In genomic region chr17:39208893-39209292, GRCh38 we compare ENCODE assay signal across 8 cellular contexts. TPM values are rescaled to one million over a fixed set of nuclear protein-coding genes. Genes with fewer than 3 reads are reported as not detected.
DNase-seq lines count a peak whose midpoint lies in the region; ATAC-seq and TF ChIP-seq lines count a peak whose summit lies in the region.
"Had no signal": no experiment of that assay in that cellular context is flagged by ENCODE, and none has a peak within 500 bp of the region (broad histone marks: within the 10 kb centered on the region; RNA-seq: fewer than 3 reads in every experiment).

No MANE protein-coding gene starts in this region.

- no peaks in the 10 kb centered on the region for H3K9me3 ChIP-seq in PC-3 (ENCODE audit: low read length)
- H3K9me3 ChIP-seq in uterus: no peaks in the 10 kb centered on the region

- TF ChIP-seq POLR2A in lower leg skin (IDR thresholded peaks at IDR 0.05) (no peak), uterus (IDR thresholded peaks at IDR 0.05) (no peak)

- no peak overlapping the region for H3K27ac ChIP-seq in PC-3 (ENCODE audit: low read length)
- no peak overlapping the region for H3K27ac ChIP-seq in uterus

- in situ Hi-C loops in GM13977 (cut with MboI; ENCODE audit: low pct_unique_long_range_greater_than_20kb, low sequenced_read_pairs, unreplicated experiment): no loop called here

- no peaks in the 10 kb centered on the region for H3K9me2 ChIP-seq in PC-3 (replicated peaks; ENCODE audit: low read length)

- peaks cover 5% of the 10 kb centered on the region for H4K20me1 ChIP-seq in PC-3 (ENCODE audit: low read length)

- H3K4me2 ChIP-seq in PC-3 (ENCODE audit: low read length): no peak overlapping the region

- H3K79me2 ChIP-seq in PC-3 (ENCODE audit: low read length): no peaks in the 10 kb centered on the region

- POLR2A ChIA-PET in PC-3 (lab: Charles Lee; ENCODE audit: unreplicated experiment): no interaction called here

- H2AFZ ChIP-seq in PC-3 (ENCODE audit: low read length): no peak overlapping the region

- H3K27me3 ChIP-seq in H7 (ENCODE audit: control insufficient read depth, insufficient read depth, low read length): peaks cover 16% of the 10 kb centered on the region; the same call in 1 of the 2 replicates
- H3K27me3 ChIP-seq in PC-3 (ENCODE audit: low read length): no peaks in the 10 kb centered on the region
- H3K27me3 ChIP-seq in uterus: no peaks in the 10 kb centered on the region

- peak; percentile 23 for ATAC-seq in PC-3

- H3K27me3 Mint-ChIP-seq in type B pancreatic cell: peaks cover 50% of the 10 kb centered on the region

- DNase-seq in GM13977 (ENCODE audit: low spot score): peak; percentile 76
- peak; percentile 65 for DNase-seq in H7
- no peak for DNase-seq in PC-3
- DNase-seq in lower leg skin (ENCODE audit: low spot score in 2 of 2): peak; percentile 42 to 83
- no peak for DNase-seq in type B pancreatic cell (ENCODE audit: extremely low spot score, unreplicated experiment)
- no peak for DNase-seq in uterus
- DNase-seq in kidney glomerular epithelial cell (lab: John Stamatoyannopoulos, UW): no peak

- H3K36me3 Mint-ChIP-seq in type B pancreatic cell: peaks cover 3% of the 10 kb centered on the region

- no peak overlapping the region for H3K9ac ChIP-seq in PC-3 (ENCODE audit: low read length)

- intact Hi-C loops in PC-3 (cut with micrococcal nuclease) (no loop called here), lower leg skin (cut with DNase I; ENCODE audit: low total_unique reads) (loop anchor here (5.0 kb wide), 1 partner anchor 548 kb away; no protein-coding TSS in a partner anchor), uterus (cut with DNase I; ENCODE audit: low total_unique reads) (no loop called here)

- H3K9me3 Mint-ChIP-seq in type B pancreatic cell: no peaks in the 10 kb centered on the region

- H3K4me3 Mint-ChIP-seq in type B pancreatic cell: no peak overlapping the region

- CTCF ChIA-PET in PC-3 (lab: Charles Lee): interaction anchor here (1.1 to 1.3 kb wide), 2 partner anchors 29 to 36 kb away, joined by 6 to 8 read pairs; no protein-coding TSS in a partner anchor

- H3K27ac Mint-ChIP-seq in type B pancreatic cell: no peak overlapping the region

- peaks cover 5% of the 10 kb centered on the region for H3K4me1 Mint-ChIP-seq in type B pancreatic cell (ENCODE audit: unreplicated experiment)

- H3K36me3 ChIP-seq in H7 (replicated peaks; ENCODE audit: control insufficient read depth, insufficient read depth, low read length): peaks cover 8% of the 10 kb centered on the region
- peaks cover 5% of the 10 kb centered on the region for H3K36me3 ChIP-seq in PC-3 (ENCODE audit: low read depth, low read length)
- H3K36me3 ChIP-seq in uterus: no peaks in the 10 kb centered on the region

- no peaks in the 10 kb centered on the region for H3K4me1 ChIP-seq in PC-3 (ENCODE audit: insufficient read depth, low read length)
- no peaks in the 10 kb centered on the region for H3K4me1 ChIP-seq in uterus

- H3K4me3 ChIP-seq in H7 (ENCODE audit: insufficient read depth, low read depth, low read length) (no peak overlapping the region), PC-3 (ENCODE audit: low read length) (no peak overlapping the region), lower leg skin (ENCODE audit: low read depth, poor library complexity, severe bottlenecking) (no peak overlapping the region), uterus (no peak overlapping the region)

- no peak for TF ChIP-seq CTCF in GM13977 (IDR thresholded peaks at IDR 0.05; ENCODE audit: extremely low read depth, insufficient read depth, missing control alignments)
- TF ChIP-seq CTCF in PC-3 (conservative IDR thresholded peaks at IDR 0.05; ENCODE audit: low read depth, low read length): no peak
- TF ChIP-seq CTCF in lower leg skin (IDR thresholded peaks at IDR 0.05): no peak
- TF ChIP-seq CTCF in type B pancreatic cell (conservative IDR thresholded peaks at IDR 0.05): no peak
- no peak for TF ChIP-seq CTCF in uterus (IDR thresholded peaks at IDR 0.05)

- BruUV-seq in PC-3 (replicated peaks; lab: Mats Ljungman, UMichigan): no TSS peak

- H3F3A ChIP-seq in PC-3 (ENCODE audit: low read length, unreplicated experiment): no peaks in the 10 kb centered on the region

- 56 to 63% methylated on average over 8 of the region's 8 CpGs for WGBS in lower leg skin, 2 donors

RNA-seq across cellular contexts. Expression of gene RPL19, which starts 8.8 kb away (rescaled TPM):
- total RNA-seq in H7 (2014; rRNA removed; shearing (Covaris generic)): 2,113 and 2,304 TPM in 2 replicates
- total RNA-seq in PC-3 (2014; rRNA removed): 2,496 and 2,509 TPM in 2 replicates
- total RNA-seq in lower leg skin: 1,000 to 10,000 TPM; 3,050 to 5,448 (median 3,578) TPM
- 1,605 and 1,703 TPM in 2 replicates for total RNA-seq in type B pancreatic cell (ENCODE audit: low replicate concordance)
- total RNA-seq in uterus: 1,000 to 10,000 TPM; 1,469 to 5,936 (median 3,528) TPM

RNA-seq across cellular contexts. Expression of gene CACNB1, which starts 11.4 kb away (rescaled TPM):
- 3.8 and 9.1 TPM in 2 replicates for total RNA-seq in H7 (2014; rRNA removed; shearing (Covaris generic))
- 4.3 and 6.0 TPM in 2 replicates for total RNA-seq in PC-3 (2014; rRNA removed)
- 10 to 100 TPM in 2 of 4 donors, 1 to 10 TPM in 2; 5.7 to 13.1 (median 11.2) TPM for total RNA-seq in lower leg skin
- total RNA-seq in type B pancreatic cell (ENCODE audit: low replicate concordance): 1.8 and 9.5 TPM in 2 replicates
- total RNA-seq in uterus: 10 to 100 TPM in 2 of 4 donors, 1 to 10 TPM in 2; 5.6 to 23.3 (median 8.4) TPM

RNA-seq across cellular contexts. Expression of gene STAC2, which starts 16.9 kb away (rescaled TPM):
- total RNA-seq in H7 (2014; rRNA removed; shearing (Covaris generic)): 0.15 and 0.59 TPM in 2 replicates
- total RNA-seq in PC-3 (2014; rRNA removed) (not detected in 2 replicates), lower leg skin (10 to 100 TPM in 2 of 4 donors, 1 to 10 TPM in 2; 2.3 to 35.6 (median 10.8) TPM), type B pancreatic cell (ENCODE audit: low replicate concordance) (1.5 TPM in 1 of 2 replicates, not detected in the other), uterus (10 to 100 TPM in 1 of 4 donors, 1 to 10 TPM in 2, under 1 TPM in 1; 0.59 to 14.4 (median 1.1) TPM)

RNA-seq across cellular contexts. Expression of gene ARL5C, which starts 42.9 kb away (rescaled TPM):
- total RNA-seq in H7 (2014; rRNA removed; shearing (Covaris generic)): not detected in 2 replicates
- total RNA-seq in PC-3 (2014; rRNA removed) (0.58 TPM in 1 of 2 replicates, not detected in the other), lower leg skin (not detected), type B pancreatic cell (ENCODE audit: low replicate concordance) (not detected in 2 replicates), uterus (not detected)
- total RNA-seq: RPMI7951 had no signal

RNA-seq across cellular contexts. Expression of gene PLXDC1, which starts 57.5 kb away (rescaled TPM):
- total RNA-seq in H7 (2014; rRNA removed; shearing (Covaris generic)): 0.18 and 0.38 TPM in 2 replicates
- total RNA-seq in PC-3 (2014; rRNA removed) (not detected in 2 replicates), lower leg skin (1 to 10 TPM; 2.7 to 8.1 (median 5.2) TPM), type B pancreatic cell (ENCODE audit: low replicate concordance) (1.7 and 5.0 TPM in 2 replicates), uterus (10 to 100 TPM in 3 of 4 donors, 1 to 10 TPM in 1; 3.3 to 45.1 (median 21.5) TPM)

Comparison
In these comparisons a context has a peak if more than half of its experiments do, and no peak if none do; other contexts are left out.
1. DNase-seq: peak in GM13977 (single experiment), H7 (single experiment) and lower leg skin (2 of 2); none in PC-3 (single experiment), type B pancreatic cell (single experiment), uterus (0 of 2) and kidney glomerular epithelial cell (single experiment).